In genomic region chr3:14779069-14779685, GRCh38 we compare ENCODE assay signal across 39 cellular contexts. TPM values are rescaled to one million over a fixed set of nuclear protein-coding genes. Genes with fewer than 3 reads are reported as not detected.
"Had no signal": no experiment of that assay in that cellular context is flagged by ENCODE, and none has a peak within 500 bp of the region (broad histone marks: within the 10 kb centered on the region; RNA-seq: fewer than 3 reads in every experiment).

No MANE protein-coding gene starts in this region.

- H3K27me3 ChIP-seq: adrenal gland, ascending aorta, body of pancreas, brain microvascular endothelial cell, breast epithelium, cardiac muscle cell had no signal

- H3K27ac ChIP-seq: adrenal gland, ascending aorta, body of pancreas, brain microvascular endothelial cell, breast epithelium, cardiac muscle cell had no signal

- H3K9me3 Mint-ChIP-seq: activated naive CD4-positive, alpha-beta T cell treated with anti-CD3 and anti-CD28 coated beads, Interleukin-2, amount 10 ng/mL, durations not matched to agents 7 days and 5 days; activated naive CD4-positive, alpha-beta T cell treated with anti-CD3 and anti-CD28 coated beads, Interleukin-2, amount 50 U/mL, for 24 hours had no signal

- DNase-seq: activated effector memory CD4-positive, alpha-beta T cell treated with anti-CD3 and anti-CD28 coated beads, Interleukin-2, amount 50 U/mL, for 16 hours; activated effector memory CD4-positive, alpha-beta T cell treated with Interleukin-2 at 50 U/mL for 16 hours; activated gamma-delta T cell; activated gamma-delta T cell treated with Interleukin-2 at 50 U/mL for 16 hours; activated naive CD4-positive, alpha-beta T cell; activated naive CD4-positive, alpha-beta T cell treated with anti-CD3 and anti-CD28 coated beads for 36 hours; activated naive CD4-positive, alpha-beta T cell treated with anti-CD3 and anti-CD28 coated beads, Interleukin-2, amount 10 ng/mL, durations not matched to agents 7 days and 5 days; activated naive CD4-positive, alpha-beta T cell treated with anti-CD3 and anti-CD28 coated beads, Interleukin-2, amount 50 U/mL, for 16 hours; activated naive CD4-positive, alpha-beta T cell treated with Interleukin-2 at 50 U/mL for 16 hours; activated naive CD8-positive, alpha-beta T cell treated with anti-CD3 and anti-CD28 coated beads for 36 hours; activated naive CD8-positive, alpha-beta T cell treated with anti-CD3 and anti-CD28 coated beads, Interleukin-2, amount 10 ng/mL, durations not matched to agents 7 days and 5 days; activated naive CD8-positive, alpha-beta T cell treated with anti-CD3 and anti-CD28 coated beads, Interleukin-2, amount 50 U/mL, for 24 hours; activated T-cell treated with anti-CD3 and anti-CD28 coated beads, Interleukin-2, amount 50 U/mL, for 24 hours; activated T-cell treated with anti-CD3 and anti-CD28 coated beads, Interleukin-2, amount 50 U/mL, for 4 hours; activated T-cell treated with anti-CD3 and anti-CD28 coated beads, Interleukin-2, amount 50 U/mL, for 48 hours; activated T-cell treated with anti-CD3 and anti-CD28 coated beads, Interleukin-2, amount 50 U/mL, for 72 hours; adrenal gland; amniotic stem cell; amygdala; anterior cingulate cortex; aorta; body of pancreas; brain microvascular endothelial cell; caudate nucleus; central memory CD4-positive, alpha-beta T cell; cerebellar nuclear complex had no signal

- H3K27ac Mint-ChIP-seq: activated naive CD4-positive, alpha-beta T cell treated with anti-CD3 and anti-CD28 coated beads for 36 hours; activated naive CD4-positive, alpha-beta T cell treated with anti-CD3 and anti-CD28 coated beads, Interleukin-2, amount 10 ng/mL, durations not matched to agents 7 days and 5 days; activated naive CD4-positive, alpha-beta T cell treated with anti-CD3 and anti-CD28 coated beads, Interleukin-2, amount 50 U/mL, for 24 hours; activated naive CD4-positive, alpha-beta T cell treated with anti-CD3 and anti-CD28 coated beads, Interleukin-2, amount 50 U/mL, for 72 hours; activated naive CD8-positive, alpha-beta T cell; activated naive CD8-positive, alpha-beta T cell treated with anti-CD3 and anti-CD28 coated beads for 36 hours; activated naive CD8-positive, alpha-beta T cell treated with anti-CD3 and anti-CD28 coated beads, Interleukin-2, amount 10 ng/mL, durations not matched to agents 7 days and 5 days; activated naive CD8-positive, alpha-beta T cell treated with anti-CD3 and anti-CD28 coated beads, Interleukin-2, amount 50 U/mL, for 24 hours; activated T-cell treated with anti-CD3 and anti-CD28 coated beads, Interleukin-2, amount 50 U/mL, for 24 hours; activated T-cell treated with anti-CD3 and anti-CD28 coated beads, Interleukin-2, amount 50 U/mL, for 72 hours; activated T-helper 17 cell treated with anti-CD3 and anti-CD28 coated beads, Interleukin-2, amount 50 U/mL, for 72 hours; activated T-helper 2 cell treated with anti-CD3 and anti-CD28 coated beads, Interferon-gamma antibody, Interleukin-2, Interleukin-4, amounts not matched to agents 10 μg/mL and 5 μg/mL and 100 μg/mL, durations not matched to agents 14 hours and 24 hours and 36 hours; brain had no signal

- H3K4me3 ChIP-seq: adrenal gland, ascending aorta, body of pancreas, breast epithelium, cardiac muscle cell had no signal

- H3K36me3 ChIP-seq: adrenal gland, ascending aorta, brain microvascular endothelial cell, breast epithelium, cardiac muscle cell had no signal

- H3K4me1 Mint-ChIP-seq: activated naive CD4-positive, alpha-beta T cell treated with anti-CD3 and anti-CD28 coated beads, Interleukin-2, amount 10 ng/mL, durations not matched to agents 7 days and 5 days; activated naive CD4-positive, alpha-beta T cell treated with anti-CD3 and anti-CD28 coated beads, Interleukin-2, amount 50 U/mL, for 24 hours; activated naive CD8-positive, alpha-beta T cell treated with anti-CD3 and anti-CD28 coated beads, Interleukin-2, amount 10 ng/mL, durations not matched to agents 7 days and 5 days; activated naive CD8-positive, alpha-beta T cell treated with anti-CD3 and anti-CD28 coated beads, Interleukin-2, amount 50 U/mL, for 24 hours; activated T-helper 17 cell treated with anti-CD3 and anti-CD28 coated beads, Interleukin-2, amount 50 U/mL, for 72 hours; central memory CD8-positive, alpha-beta T cell had no signal

- H3K27me3 Mint-ChIP-seq: activated naive CD4-positive, alpha-beta T cell treated with anti-CD3 and anti-CD28 coated beads, Interleukin-2, amount 50 U/mL, for 24 hours; activated naive CD8-positive, alpha-beta T cell had no signal

- H3K9me3 ChIP-seq: adrenal gland, body of pancreas had no signal

- ATAC-seq: activated naive CD4-positive, alpha-beta T cell treated with anti-CD3 and anti-CD28 coated beads, Interleukin-2, amount 50 U/mL, for 72 hours; activated naive CD8-positive, alpha-beta T cell treated with anti-CD3 and anti-CD28 coated beads, Interleukin-2, amount 50 U/mL, for 24 hours; activated T-cell treated with anti-CD3 and anti-CD28 coated beads, Interleukin-2, amount 50 U/mL, for 4 hours; activated T-cell treated with anti-CD3 and anti-CD28 coated beads, Interleukin-2, amount 50 U/mL, for 72 hours; activated T-helper 17 cell treated with anti-CD3 and anti-CD28 coated beads, Interleukin-2, amount 50 U/mL, for 72 hours; body of pancreas had no signal

- FAIRE-seq: astrocyte, bronchial epithelial cell, colon had no signal

- H3K4me1 ChIP-seq: adrenal gland, ascending aorta, body of pancreas, breast epithelium had no signal

- H3K36me3 Mint-ChIP-seq: activated naive CD4-positive, alpha-beta T cell treated with anti-CD3 and anti-CD28 coated beads, Interleukin-2, amount 10 ng/mL, durations not matched to agents 7 days and 5 days; activated naive CD8-positive, alpha-beta T cell treated with anti-CD3 and anti-CD28 coated beads for 36 hours; activated naive CD8-positive, alpha-beta T cell treated with anti-CD3 and anti-CD28 coated beads, Interleukin-2, amount 10 ng/mL, durations not matched to agents 7 days and 5 days; brain had no signal

- H3K4me3 Mint-ChIP-seq: activated naive CD4-positive, alpha-beta T cell treated with anti-CD3 and anti-CD28 coated beads for 36 hours; activated naive CD4-positive, alpha-beta T cell treated with anti-CD3 and anti-CD28 coated beads, Interleukin-2, amount 10 ng/mL, durations not matched to agents 7 days and 5 days; activated naive CD4-positive, alpha-beta T cell treated with anti-CD3 and anti-CD28 coated beads, Interleukin-2, amount 50 U/mL, for 24 hours; activated naive CD8-positive, alpha-beta T cell; activated naive CD8-positive, alpha-beta T cell treated with anti-CD3 and anti-CD28 coated beads for 36 hours; activated naive CD8-positive, alpha-beta T cell treated with anti-CD3 and anti-CD28 coated beads, Interleukin-2, amount 10 ng/mL, durations not matched to agents 7 days and 5 days; activated naive CD8-positive, alpha-beta T cell treated with anti-CD3 and anti-CD28 coated beads, Interleukin-2, amount 50 U/mL, for 24 hours; activated T-cell treated with anti-CD3 and anti-CD28 coated beads, Interleukin-2, amount 50 U/mL, for 24 hours; activated T-cell treated with anti-CD3 and anti-CD28 coated beads, Interleukin-2, amount 50 U/mL, for 4 hours; activated T-cell treated with anti-CD3 and anti-CD28 coated beads, Interleukin-2, amount 50 U/mL, for 72 hours; activated T-helper 17 cell treated with anti-CD3 and anti-CD28 coated beads, Interleukin-2, amount 50 U/mL, for 72 hours; brain; central memory CD8-positive, alpha-beta T cell had no signal

RNA-seq across cellular contexts. Expression of gene FGD5, which starts 39.6 kb away (rescaled TPM):
- total RNA-seq: activated naive CD4-positive, alpha-beta T cell treated with anti-CD3 and anti-CD28 coated beads for 36 hours; activated naive CD4-positive, alpha-beta T cell treated with anti-CD3 and anti-CD28 coated beads, Interleukin-2, amount 50 U/mL, for 72 hours; activated T-cell treated with anti-CD3 and anti-CD28 coated beads, Interleukin-2, amount 50 U/mL, for 72 hours; bronchial epithelial cell had no signal
